In the genomic region with DNA sequence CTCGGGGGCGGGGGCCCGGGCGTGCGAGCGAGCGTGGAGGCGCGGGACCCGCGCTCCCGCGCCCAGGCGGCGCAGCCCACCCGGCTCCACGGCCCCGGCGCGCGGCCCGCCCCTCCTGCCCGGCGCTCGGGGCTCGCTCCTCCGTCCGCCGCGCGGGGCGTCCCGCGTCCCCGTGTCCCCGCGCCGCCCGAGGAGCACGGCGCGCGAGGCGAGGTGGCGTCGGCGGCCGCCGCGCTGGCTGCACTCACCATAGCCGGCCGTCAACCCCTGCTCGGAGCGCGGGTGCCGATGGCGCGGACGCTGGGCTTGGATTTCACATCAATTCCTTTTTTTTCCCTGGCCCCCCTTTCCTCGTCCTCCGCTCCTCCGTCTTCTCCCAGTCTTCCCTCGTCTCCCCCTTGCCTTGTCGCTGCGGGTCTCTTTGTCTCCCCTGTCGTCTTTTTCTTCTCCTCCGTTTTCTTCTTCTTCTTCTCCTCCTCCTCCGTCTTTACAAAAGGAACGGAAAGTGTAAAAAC, we compare ENCODE assay signal across 8 cellular contexts. TPM values are rescaled to one million over a fixed set of nuclear protein-coding genes. Genes with fewer than 3 reads are reported as not detected.
DNase-seq lines count a peak whose midpoint lies in the region; ATAC-seq and TF ChIP-seq lines count a peak whose summit lies in the region.

No MANE protein-coding gene starts in this region.

- H3K36me3 ChIP-seq in esophagus squamous epithelium (no peaks in the 10 kb centered on the region), osteoblast (ENCODE audit: insufficient read depth, low read length) (no peaks in the 10 kb centered on the region)

- no peaks in the 10 kb centered on the region for H3K79me2 ChIP-seq in osteoblast (ENCODE audit: insufficient read depth, low read length)

- peak overlapping the region; percentile 41 to 73 (median 58) for H3K4me3 ChIP-seq in esophagus squamous epithelium
- peak overlapping the region; percentile 73 for H3K4me3 ChIP-seq in osteoblast (ENCODE audit: insufficient read depth, low read length)

- DNase-seq in NCI-H1105 treated with DMSO at 0.1 percent for 48 hours (lab: John Stamatoyannopoulos, UW) (peak; percentile 3), NCI-H1105 (lab: John Stamatoyannopoulos, UW) (no peak), esophagus squamous epithelium (lab: John Stamatoyannopoulos, UW) (no peak), osteoblast (ENCODE audit: insufficient read length, low spot score, missing footprints) (peak; percentile 74), NCI-H446 treated with DMSO at 0.1 percent for 48 hours (lab: John Stamatoyannopoulos, UW) (no peak)

- TF ChIP-seq CTCF in esophagus squamous epithelium (IDR thresholded peaks at IDR 0.05) (no peak), osteoblast (IDR thresholded peaks at IDR 0.05; ENCODE audit: extremely low read depth, low read depth, low read length) (no peak)

- WGBS in esophagus squamous epithelium, 2 donors, result 0 to 1% methylated on average over 20 to 30 of the region's 69 CpGs

- H3K27ac ChIP-seq in esophagus squamous epithelium (peak overlapping the region in 3 of 4 donors; percentile 45 to 76 (median 61)), osteoblast (ENCODE audit: low read depth, low read length) (no peak overlapping the region)

- TF ChIP-seq POLR2A in esophagus squamous epithelium (IDR thresholded peaks at IDR 0.05), result no peak

- H2AFZ ChIP-seq in osteoblast (ENCODE audit: low read length), result peak overlapping the region; percentile 85

- H3K4me1 ChIP-seq in esophagus squamous epithelium (peaks cover 19 to 51% (median 25%) of the 10 kb centered on the region in 3 donors), osteoblast (ENCODE audit: insufficient read depth, low read length) (peaks cover 23% of the 10 kb centered on the region)

- intact Hi-C loops in esophagus squamous epithelium (cut with DNase I), result no loop called here

- no peaks in the 10 kb centered on the region for H4K20me1 ChIP-seq in osteoblast (ENCODE audit: insufficient read depth, low read length)

- H3K27me3 ChIP-seq in esophagus squamous epithelium, result peaks cover 0 to 42% (median 0%) of the 10 kb centered on the region in 4 donors
- peaks cover 13% of the 10 kb centered on the region for H3K27me3 ChIP-seq in osteoblast (ENCODE audit: insufficient read depth, low read length)

- ATAC-seq in SK-N-SH treated with all-trans-retinoic acid at 6 μM for 48 hours, result peak; percentile 39
- ATAC-seq in HG03439 (IDR thresholded peaks at IDR 0.05; ENCODE audit: unreplicated experiment), result no peak
- ATAC-seq in HG02588 (IDR thresholded peaks at IDR 0.05; ENCODE audit: unreplicated experiment), result no peak

- peak overlapping the region; percentile 93 for H3K4me2 ChIP-seq in osteoblast (ENCODE audit: insufficient read depth, low read length)

- peaks cover 0 to 5% (median 5%) of the 10 kb centered on the region in 3 donors for H3K9me3 ChIP-seq in esophagus squamous epithelium
- no peaks in the 10 kb centered on the region for H3K9me3 ChIP-seq in osteoblast (ENCODE audit: low read depth, low read length)

TF ChIP-seq in SK-N-SH treated with all-trans-retinoic acid at 6 μM for 48 hours, 23 proteins besides CTCF, POLR2A, EP300 and RAD21:
- TF ChIP-seq, protein P1, sequence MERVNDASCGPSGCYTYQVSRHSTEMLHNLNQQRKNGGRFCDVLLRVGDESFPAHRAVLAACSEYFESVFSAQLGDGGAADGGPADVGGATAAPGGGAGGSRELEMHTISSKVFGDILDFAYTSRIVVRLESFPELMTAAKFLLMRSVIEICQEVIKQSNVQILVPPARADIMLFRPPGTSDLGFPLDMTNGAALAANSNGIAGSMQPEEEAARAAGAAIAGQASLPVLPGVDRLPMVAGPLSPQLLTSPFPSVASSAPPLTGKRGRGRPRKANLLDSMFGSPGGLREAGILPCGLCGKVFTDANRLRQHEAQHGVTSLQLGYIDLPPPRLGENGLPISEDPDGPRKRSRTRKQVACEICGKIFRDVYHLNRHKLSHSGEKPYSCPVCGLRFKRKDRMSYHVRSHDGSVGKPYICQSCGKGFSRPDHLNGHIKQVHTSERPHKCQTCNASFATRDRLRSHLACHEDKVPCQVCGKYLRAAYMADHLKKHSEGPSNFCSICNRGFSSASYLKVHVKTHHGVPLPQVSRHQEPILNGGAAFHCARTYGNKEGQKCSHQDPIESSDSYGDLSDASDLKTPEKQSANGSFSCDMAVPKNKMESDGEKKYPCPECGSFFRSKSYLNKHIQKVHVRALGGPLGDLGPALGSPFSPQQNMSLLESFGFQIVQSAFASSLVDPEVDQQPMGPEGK (CRISPR knock-in tag; IDR thresholded peaks at IDR 0.05; ENCODE audit: borderline replicate concordance), result no peak
- TF ChIP-seq ZNF8 (CRISPR knock-in tag; IDR thresholded peaks at IDR 0.05), result no peak
- TF ChIP-seq TOX (CRISPR knock-in tag; IDR thresholded peaks at IDR 0.05; ENCODE audit: borderline replicate concordance), result no peak

RNA-seq across cellular contexts. Expression of a gene that starts 0.5 kb away (rescaled TPM):
- total RNA-seq in esophagus squamous epithelium, result 10 to 100 TPM in 1 of 4 donors, 1 to 10 TPM in 3; 1.9 to 11.6 (median 3.5) TPM
- total RNA-seq in osteoblast, result 3.3 and 7.7 TPM in 2 replicates

Comparison
In these comparisons a context has a peak if more than half of its experiments do, and no peak if none do; other contexts are left out.
1. DNase-seq: peak in NCI-H1105 treated with DMSO at 0.1 percent for 48 hours (single experiment) and osteoblast (single experiment); none in NCI-H1105 (single experiment), esophagus squamous epithelium (single experiment) and NCI-H446 treated with DMSO at 0.1 percent for 48 hours (single experiment).